Comparison of ENCODE assay signal across 25 cellular contexts in genomic region chr3:24165583-24165982, GRCh38.
"Had no signal": no experiment of that assay in that cellular context is flagged by ENCODE, and none has a peak within 500 bp of the region (broad histone marks: within the 10 kb centered on the region; RNA-seq: fewer than 3 reads in every experiment).

No MANE protein-coding gene starts in this region.

- H3K27me3 ChIP-seq: adrenal gland, body of pancreas had no signal

- H3K4me3 ChIP-seq: adrenal gland, body of pancreas had no signal

- DNase-seq: activated B cell treated with CpG ODN at 0.5 μM for 24 hours; activated CD4-positive, alpha-beta memory T cell treated with anti-CD3 and anti-CD28 coated beads for 36 hours; activated CD8-positive, alpha-beta memory T cell treated with anti-CD3 and anti-CD28 coated beads, Interleukin-2, amount 10 ng/mL, durations not matched to agents 7 days and 5 days; activated CD8-positive, alpha-beta memory T cell treated with anti-CD3 and anti-CD28 coated beads, Interleukin-2, amount 50 U/mL, for 4 hours; activated CD8-positive, alpha-beta T cell treated with anti-CD3 and anti-CD28 coated beads, Interleukin-2, amount 10 ng/mL, durations not matched to agents 7 days and 5 days; activated effector memory CD4-positive, alpha-beta T cell treated with anti-CD3 and anti-CD28 coated beads, Interleukin-2, amount 50 U/mL, for 16 hours; activated naive CD4-positive, alpha-beta T cell treated with anti-CD3 and anti-CD28 coated beads for 36 hours; activated naive CD8-positive, alpha-beta T cell treated with anti-CD3 and anti-CD28 coated beads for 36 hours; activated naive CD8-positive, alpha-beta T cell treated with anti-CD3 and anti-CD28 coated beads, Interleukin-2, amount 50 U/mL, for 24 hours; activated T-cell treated with anti-CD3 and anti-CD28 coated beads, Interleukin-2, amount 50 U/mL, for 1 hour; activated T-cell treated with anti-CD3 and anti-CD28 coated beads, Interleukin-2, amount 50 U/mL, for 48 hours; adrenal gland; amygdala; aorta; caudate nucleus; cortex of kidney; dermis blood vessel endothelial cell; effector CD4-positive, alpha-beta T cell; endodermal cell; foreskin fibroblast; head of caudate nucleus; T-helper 1 cell; T-helper 17 cell; T1000 had no signal

- H3K9me3 ChIP-seq: adrenal gland, body of pancreas had no signal

- H3K27ac ChIP-seq: adrenal gland, body of pancreas had no signal

- H3K36me3 ChIP-seq: adrenal gland had no signal
